ENCODE assay signal across 34 cellular contexts in the genomic region with DNA sequence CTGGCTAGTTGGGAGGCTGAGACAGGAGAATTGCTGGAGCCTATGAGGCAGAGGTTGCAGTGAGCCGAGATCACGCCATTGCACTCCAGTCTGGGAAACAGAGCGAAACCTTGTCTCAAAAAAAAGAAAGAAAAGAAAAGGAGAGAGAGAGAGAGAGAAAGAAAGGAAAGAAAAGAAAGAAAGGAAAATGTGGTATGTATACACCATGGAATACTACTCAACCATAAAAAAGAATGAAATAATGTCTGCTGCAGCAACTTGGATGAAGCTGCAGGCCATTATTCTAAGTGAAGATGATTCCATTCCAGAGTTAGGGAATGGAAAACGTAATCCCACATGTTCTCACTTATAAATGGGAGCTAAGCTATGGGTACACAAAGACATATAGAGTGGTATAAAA.
"Had no signal": no experiment of that assay in that cellular context is flagged by ENCODE, and none has a peak within 500 bp of the region (broad histone marks: within the 10 kb centered on the region; RNA-seq: fewer than 3 reads in every experiment).

No MANE protein-coding gene starts in this region.

- H3K4me3 ChIP-seq: MG63 had no signal

- DNase-seq: Karpas-422, Kasumi-1, MG63, MM.1S, MV-4-11, NCI-H1048, NCI-H1092, NCI-H1092 treated with DMSO at 0.1 percent for 48 hours, NCI-H1105, NCI-H1105 treated with DMSO at 0.1 percent for 48 hours, NCI-H1417, NCI-H1417 treated with DMSO at 0.1 percent for 48 hours, NCI-H1436, NCI-H1436 treated with DMSO at 0.1 percent for 48 hours, NCI-H146, NCI-H1694, NCI-H1694 treated with DMSO at 0.1 percent for 48 hours, NCI-H187, NCI-H187 treated with DMSO at 0.1 percent for 48 hours, NCI-H1930, NCI-H2029, NCI-H2029 treated with DMSO at 0.1 percent for 48 hours, NCI-H2081, NCI-H2081 treated with DMSO at 0.1 percent for 48 hours, NCI-H2107, NCI-H2171, NCI-H2171 treated with DMSO at 0.1 percent for 48 hours, NCI-H2227 treated with DMSO at 0.1 percent for 48 hours, NCI-H226, NCI-H345, NCI-H446, NCI-H446 treated with DMSO at 0.1 percent for 48 hours, NCI-H510A, NCI-H510A treated with DMSO at 0.1 percent for 48 hours had no signal

- H3K9me3 ChIP-seq: MG63 had no signal
